ENCODE assay signal across 24 cellular contexts in the genomic region with DNA sequence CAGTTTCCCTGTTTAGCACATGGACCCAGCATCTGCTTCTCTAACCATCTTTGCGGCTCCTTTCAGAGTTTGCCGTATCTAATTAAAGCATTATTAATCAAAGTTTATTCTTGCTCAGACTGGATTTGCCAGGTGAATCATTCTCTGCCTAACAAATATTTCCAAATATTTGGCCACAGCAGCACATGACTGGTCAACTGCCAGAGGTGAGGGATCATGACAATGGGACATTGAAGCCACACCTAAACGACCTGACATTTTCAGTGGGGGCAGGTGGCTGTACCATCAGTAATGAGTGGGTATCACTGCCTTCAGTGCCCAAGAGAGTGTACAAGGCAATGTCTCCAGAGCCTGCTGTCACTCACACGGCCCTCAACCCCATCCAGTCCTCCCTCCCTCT.
"Had no signal": no experiment of that assay in that cellular context is flagged by ENCODE, and none has a peak within 500 bp of the region (broad histone marks: within the 10 kb centered on the region; RNA-seq: fewer than 3 reads in every experiment).

No MANE protein-coding gene starts in this region.

- H3K27me3 ChIP-seq: left lung, ovary, right atrium auricular region, stomach, testis, thyroid gland, transverse colon, upper lobe of right lung had no signal

- H3K9me3 ChIP-seq: left lung, mucosa of descending colon, ovary, right atrium auricular region, stomach, testis, thyroid gland, transverse colon, upper lobe of right lung had no signal

- H3K4me3 ChIP-seq: left lung, lung, mucosa of descending colon, ovary, right atrium auricular region, skin epidermis, stomach, testis, thyroid gland, transverse colon, upper lobe of right lung had no signal

- DNase-seq: hippocampal formation; kidney glomerular epithelial cell; left cardiac atrium; left lung; midbrain; mucosa of descending colon; naive thymus-derived CD4-positive, alpha-beta T cell; ovary; stimulated activated CD4-positive, alpha-beta T cell treated with anti-CD3 and anti-CD28 coated beads, Interleukin-12 subunit alpha, Interleukin-12 subunit beta, amount 100 ng/mL, for 4 hours; stimulated activated CD4-positive, alpha-beta T cell treated with anti-CD3 and anti-CD28 coated beads, Interleukin-15, amount 100 ng/mL, for 24 hours; stimulated activated CD4-positive, alpha-beta T cell treated with anti-CD3 and anti-CD28 coated beads, Interleukin-2, amount 100 ng/mL, for 24 hours; stimulated activated CD4-positive, alpha-beta T cell treated with anti-CD3 and anti-CD28 coated beads, Interleukin-4, amount 100 ng/mL, for 1 hour; stimulated activated naive B cell treated with anti-CD40 and anti-IgM and Interleukin-4, amounts not matched to agents 10 μg/mL and 1 μg/mL and 100 μg/mL, for 72 hours; stimulated activated naive CD8-positive, alpha-beta T cell treated with anti-CD3 and anti-CD28 coated beads, Interleukin-15, Interleukin-2, amounts not matched to agents 100 U/mL and 50 U/mL, for 24 hours; stomach; testis; thyroid gland; transverse colon; upper lobe of right lung had no signal

- H3K27ac ChIP-seq: left lung, ovary, right atrium auricular region, skin epidermis, stomach, testis, thyroid gland, transverse colon, upper lobe of right lung had no signal

- H3K36me3 ChIP-seq: left lung, ovary, right atrium auricular region, stomach, thyroid gland, transverse colon, upper lobe of right lung had no signal

- H3K4me1 ChIP-seq: left lung, right atrium auricular region, stomach, testis, thyroid gland, transverse colon, upper lobe of right lung had no signal

- ATAC-seq: left cardiac atrium; left lung; mucosa of descending colon; naive thymus-derived CD4-positive, alpha-beta T cell; natural killer cell treated with Interleukin-12 subunit alpha and Interleukin-12 subunit beta and Interleukin-15 and Interleukin-18, amount 100 ng/mL, for 72 hours; sciatic nerve; stimulated activated naive B cell treated with anti-CD40 and anti-IgM and Interleukin-4, amounts not matched to agents 10 μg/mL and 1 μg/mL and 100 μg/mL, for 72 hours; stimulated activated naive CD8-positive, alpha-beta T cell treated with anti-CD3 and anti-CD28 coated beads, Interleukin-15, Interleukin-2, amounts not matched to agents 100 U/mL and 50 U/mL, for 24 hours; upper lobe of right lung had no signal
